In genomic region chr11:102300837-102301236, GRCh38 we compare ENCODE assay signal across 7 cellular contexts. TPM values are rescaled to one million over a fixed set of nuclear protein-coding genes. Genes with fewer than 3 reads are reported as not detected.
DNase-seq lines count a peak whose midpoint lies in the region; ATAC-seq, FAIRE-seq and TF ChIP-seq lines count a peak whose summit lies in the region.
"Not testable (repeated sequence)": the region's sequence is repeated elsewhere in the genome, so short reads cannot be mapped to it uniquely, and the experiment has no call there.

No MANE protein-coding gene starts in this region.

- intact Hi-C loops in activated CD4-positive, alpha-beta T cell treated with anti-CD3 and anti-CD28 coated beads, Interleukin-2, amount 10 ng/mL, durations not matched to agents 24 days and 14 days (cut with micrococcal nuclease); left colon (cut with DNase I, micrococcal nuclease): not testable (repeated sequence)

- H4K20me1 ChIP-seq in astrocyte (ENCODE audit: insufficient read depth, low read length): not testable (repeated sequence)

- not testable (repeated sequence) for H3K4me2 ChIP-seq in astrocyte (ENCODE audit: low read length)

- not testable (repeated sequence) for H3K4me3 ChIP-seq in astrocyte (ENCODE audit: insufficient read depth, low read depth, low read length)

- not testable (repeated sequence) for H3K4me1 ChIP-seq in astrocyte (ENCODE audit: insufficient read depth, low read length)

- H3K36me3 ChIP-seq in astrocyte (ENCODE audit: insufficient read depth, low read length): not testable (repeated sequence)

- peak; percentile 39 for FAIRE-seq in astrocyte (lab: Jason Lieb, UNC)

- not testable (repeated sequence) for ATAC-seq in activated T-cell treated with anti-CD3 and anti-CD28 coated beads, Interleukin-2, amount 50 U/mL, for 4 hours
- peak; percentile 55 for ATAC-seq in left colon

- H3K9me3 ChIP-seq in astrocyte (ENCODE audit: insufficient read depth, low read depth, low read length): not testable (repeated sequence)

- H3K4me3 Mint-ChIP-seq in IgD-negative memory B cell: peak overlapping the region; percentile 38 to 70 (median 56)
- not testable (repeated sequence) for H3K4me3 Mint-ChIP-seq in activated CD4-positive, alpha-beta T cell treated with anti-CD3 and anti-CD28 coated beads, Interleukin-2, amount 10 ng/mL, durations not matched to agents 24 days and 14 days; activated T-cell treated with anti-CD3 and anti-CD28 coated beads, Interleukin-2, amount 50 U/mL, for 4 hours; astrocyte (ENCODE audit: unreplicated experiment)

- not testable (repeated sequence) for H3K27ac ChIP-seq in astrocyte (ENCODE audit: low read depth, low read length)

- not testable (repeated sequence) for H3K9ac ChIP-seq in astrocyte (ENCODE audit: low read length)

- DNase-seq in T-helper 2 cell (peak in 3 of 5 experiments; percentile 13 to 79 (median 49)), left colon (peak in 1 of 2 donors; percentile 36)
- peak; percentile 78 for DNase-seq in activated CD4-positive, alpha-beta T cell treated with anti-CD3 and anti-CD28 coated beads, Interleukin-2, amount 10 ng/mL, durations not matched to agents 24 days and 14 days
- peak; percentile 50 for DNase-seq in activated T-cell treated with anti-CD3 and anti-CD28 coated beads, Interleukin-2, amount 50 U/mL, for 4 hours
- DNase-seq in astrocyte (ENCODE audit: low read depth): not testable (repeated sequence)
- DNase-seq in stimulated activated CD4-positive, alpha-beta T cell treated with anti-CD3 and anti-CD28 coated beads, Interleukin-1b, Interleukin-23, amount 100 ng/mL, for 48 hours: peak; percentile 42

- H3K79me2 ChIP-seq in astrocyte (ENCODE audit: insufficient read depth, low read length): not testable (repeated sequence)

- H3K27me3 Mint-ChIP-seq in IgD-negative memory B cell; activated CD4-positive, alpha-beta T cell treated with anti-CD3 and anti-CD28 coated beads, Interleukin-2, amount 10 ng/mL, durations not matched to agents 24 days and 14 days; activated T-cell treated with anti-CD3 and anti-CD28 coated beads, Interleukin-2, amount 50 U/mL, for 4 hours (ENCODE audit: low read depth); astrocyte (ENCODE audit: low read depth, unreplicated experiment): not testable (repeated sequence)

- peaks cover 6 to 19% (median 10%) of the 10 kb centered on the region in 3 donors for H3K9me3 Mint-ChIP-seq in IgD-negative memory B cell
- H3K9me3 Mint-ChIP-seq in activated CD4-positive, alpha-beta T cell treated with anti-CD3 and anti-CD28 coated beads, Interleukin-2, amount 10 ng/mL, durations not matched to agents 24 days and 14 days: peaks cover 35% of the 10 kb centered on the region
- H3K9me3 Mint-ChIP-seq in activated T-cell treated with anti-CD3 and anti-CD28 coated beads, Interleukin-2, amount 50 U/mL, for 4 hours: peaks cover 24% of the 10 kb centered on the region
- H3K9me3 Mint-ChIP-seq in astrocyte (ENCODE audit: unreplicated experiment): not testable (repeated sequence)

- not testable (repeated sequence) for TF ChIP-seq CTCF in astrocyte (IDR thresholded peaks at IDR 0.05; ENCODE audit: insufficient read depth, low read depth, low read length)

- not testable (repeated sequence) for H3K27me3 ChIP-seq in astrocyte (ENCODE audit: insufficient read depth, low read length)

- not testable (repeated sequence) for H2AFZ ChIP-seq in astrocyte (ENCODE audit: low read depth, low read length)

- peaks cover 40 to 68% (median 62%) of the 10 kb centered on the region in 3 donors for H3K4me1 Mint-ChIP-seq in IgD-negative memory B cell
- peaks cover 44% of the 10 kb centered on the region for H3K4me1 Mint-ChIP-seq in activated CD4-positive, alpha-beta T cell treated with anti-CD3 and anti-CD28 coated beads, Interleukin-2, amount 10 ng/mL, durations not matched to agents 24 days and 14 days
- H3K4me1 Mint-ChIP-seq in activated T-cell treated with anti-CD3 and anti-CD28 coated beads, Interleukin-2, amount 50 U/mL, for 4 hours (ENCODE audit: low read depth): peaks cover 68% of the 10 kb centered on the region
- not testable (repeated sequence) for H3K4me1 Mint-ChIP-seq in astrocyte (ENCODE audit: low read depth, unreplicated experiment)

- peak overlapping the region; percentile 40 to 80 (median 57) for H3K27ac Mint-ChIP-seq in IgD-negative memory B cell
- H3K27ac Mint-ChIP-seq in activated CD4-positive, alpha-beta T cell treated with anti-CD3 and anti-CD28 coated beads, Interleukin-2, amount 10 ng/mL, durations not matched to agents 24 days and 14 days; astrocyte (ENCODE audit: unreplicated experiment): not testable (repeated sequence)

- H3K36me3 Mint-ChIP-seq in IgD-negative memory B cell; astrocyte (ENCODE audit: low read depth, unreplicated experiment): not testable (repeated sequence)
- H3K36me3 Mint-ChIP-seq in activated CD4-positive, alpha-beta T cell treated with anti-CD3 and anti-CD28 coated beads, Interleukin-2, amount 10 ng/mL, durations not matched to agents 24 days and 14 days (ENCODE audit: low read depth): peaks cover 38% of the 10 kb centered on the region
- H3K36me3 Mint-ChIP-seq in activated T-cell treated with anti-CD3 and anti-CD28 coated beads, Interleukin-2, amount 50 U/mL, for 4 hours (ENCODE audit: insufficient read depth): peaks cover 11% of the 10 kb centered on the region

RNA-seq across cellular contexts. Expression of gene BIRC3, which starts 16.4 kb away (rescaled TPM):
- 158 TPM for polyA plus RNA-seq in IgD-negative memory B cell
- total RNA-seq in activated CD4-positive, alpha-beta T cell treated with anti-CD3 and anti-CD28 coated beads, Interleukin-2, amount 10 ng/mL, durations not matched to agents 24 days and 14 days: 100 and 102 TPM in 2 replicates
- 100 to 1,000 TPM in 1 of 3 donors, 10 to 100 TPM in 2; 77.2 to 105 (median 92.4) TPM for total RNA-seq in activated T-cell treated with anti-CD3 and anti-CD28 coated beads, Interleukin-2, amount 50 U/mL, for 4 hours
- 2.2 and 2.6 TPM in 2 replicates for total RNA-seq in astrocyte
- 10 to 100 TPM; 41.7 to 53.6 TPM for total RNA-seq in left colon

RNA-seq across cellular contexts. Expression of gene BIRC2, which starts 46.2 kb away (rescaled TPM):
- 28.4 TPM for polyA plus RNA-seq in IgD-negative memory B cell
- total RNA-seq in activated CD4-positive, alpha-beta T cell treated with anti-CD3 and anti-CD28 coated beads, Interleukin-2, amount 10 ng/mL, durations not matched to agents 24 days and 14 days: 27.8 and 30.8 TPM in 2 replicates
- total RNA-seq in activated T-cell treated with anti-CD3 and anti-CD28 coated beads, Interleukin-2, amount 50 U/mL, for 4 hours: 10 to 100 TPM; 25.0 to 31.9 (median 31.7) TPM
- total RNA-seq in astrocyte: 69.9 and 72.0 TPM in 2 replicates
- total RNA-seq in left colon: 10 to 100 TPM; 46.9 to 50.7 TPM

Comparison
In these comparisons a context has a peak if more than half of its experiments do, and no peak if none do; other contexts are left out.
1. RNA of gene BIRC3, which starts 16.4 kb away (total RNA-seq): 100 to 102 TPM in activated CD4-positive, alpha-beta T cell treated with anti-CD3 and anti-CD28 coated beads, Interleukin-2, amount 10 ng/mL, durations not matched to agents 24 days and 14 days, 77.2 to 105 TPM in activated T-cell treated with anti-CD3 and anti-CD28 coated beads, Interleukin-2, amount 50 U/mL, for 4 hours and 41.7 to 53.6 TPM in left colon; 2.2 to 2.6 TPM in astrocyte; every median in the first group is over 10 times any median in the second.